In the genomic region with DNA sequence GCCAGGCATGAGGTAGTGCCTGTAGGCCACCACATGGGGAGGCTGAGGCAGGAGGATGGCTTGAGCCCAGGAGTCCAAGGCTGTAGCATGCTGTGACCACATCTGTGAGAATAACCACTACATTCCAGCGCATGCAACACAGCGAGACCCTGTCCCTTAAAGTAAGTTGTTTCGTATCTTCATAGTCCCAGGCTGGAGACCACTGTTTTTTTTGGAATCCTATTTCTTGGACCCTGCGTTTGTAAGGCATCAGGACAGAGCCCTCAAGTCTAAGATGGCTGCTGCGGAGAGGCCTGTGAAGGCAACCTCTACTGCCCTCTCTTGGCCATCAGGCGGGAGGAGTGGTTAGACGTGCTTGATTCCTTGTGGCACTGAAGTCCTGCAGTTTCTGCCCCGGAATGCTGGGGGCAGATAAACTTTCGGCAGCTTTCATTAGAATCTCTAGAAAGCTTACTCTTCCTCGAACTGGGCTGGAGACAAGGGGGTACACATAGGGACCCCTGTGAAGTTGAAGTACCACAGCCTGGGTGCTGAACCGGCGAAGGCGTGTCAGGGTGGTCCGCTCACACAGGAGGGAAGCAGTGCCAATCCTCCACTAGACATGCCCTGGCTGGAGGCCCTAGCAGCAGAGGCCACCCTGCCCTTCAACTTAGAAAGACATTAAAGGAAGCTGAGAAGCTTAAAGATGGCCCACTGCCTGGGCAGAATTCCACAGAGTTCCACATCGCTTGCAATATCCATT, we compare ENCODE assay signal across 8 cellular contexts. TPM values are rescaled to one million over a fixed set of nuclear protein-coding genes. Genes with fewer than 3 reads are reported as not detected.
A peak's percentile ranks its signal among the peaks of the same experiment; 100 is the strongest.
DNase-seq lines count a peak whose midpoint lies in the region; ATAC-seq and TF ChIP-seq lines count a peak whose summit lies in the region.

No MANE protein-coding gene starts in this region.

- H3K9me2 ChIP-seq in SU-DHL-6 (replicated peaks; ENCODE audit: insufficient read depth, low read length): no peaks in the 10 kb centered on the region

- H3K9me3 Mint-ChIP-seq in endodermal cell: no peaks in the 10 kb centered on the region

- no peaks in the 10 kb centered on the region for H3K27me3 ChIP-seq in SU-DHL-6 (ENCODE audit: low read length)
- H3K27me3 ChIP-seq in endodermal cell (ENCODE audit: control insufficient read depth, insufficient read depth, low read length, poor library complexity, severe bottlenecking): no peaks in the 10 kb centered on the region
- no peaks in the 10 kb centered on the region for H3K27me3 ChIP-seq in osteoblast (ENCODE audit: insufficient read depth, low read length)

- H3K4me1 Mint-ChIP-seq in endodermal cell: peaks cover 2% of the 10 kb centered on the region

- peak; percentile 39 for TF ChIP-seq CTCF in SU-DHL-6 (IDR thresholded peaks at IDR 0.05; ENCODE audit: insufficient read depth, low read length, poor library complexity, severe bottlenecking)
- TF ChIP-seq CTCF in endodermal cell (conservative IDR thresholded peaks at IDR 0.05): peak; percentile 88
- peak; percentile 73 for TF ChIP-seq CTCF in osteoblast (IDR thresholded peaks at IDR 0.05; ENCODE audit: extremely low read depth, low read depth, low read length)

- WGBS in endodermal cell (ENCODE audit: insufficient coverage in 1 of 2, insufficient read length in 1 of 2), 2 experiments: 67% methylated on average over 14 to 15 of the region's 15 CpGs

- no peaks in the 10 kb centered on the region for H3K79me2 ChIP-seq in SU-DHL-6 (ENCODE audit: insufficient read depth, low read length)
- H3K79me2 ChIP-seq in osteoblast (ENCODE audit: insufficient read depth, low read length): no peaks in the 10 kb centered on the region

- H3K27ac ChIP-seq in SU-DHL-6 (ENCODE audit: low read depth, low read length) (no peak overlapping the region), endodermal cell (ENCODE audit: low read depth, low read length) (no peak overlapping the region), osteoblast (ENCODE audit: low read depth, low read length) (no peak overlapping the region)

- peak; percentile 69 for DNase-seq in Daoy (ENCODE audit: low read depth)
- DNase-seq in HS-27A (ENCODE audit: low read depth): peak; percentile 29
- DNase-seq in endodermal cell: peak; percentile 89
- DNase-seq in osteoblast (ENCODE audit: insufficient read length, low spot score, missing footprints): peak; percentile 84
- DNase-seq in cerebellar nuclear complex (lab: John Stamatoyannopoulos, UW): no peak
- DNase-seq in globus pallidus (ENCODE audit: low spot score): no peak

- H2AFZ ChIP-seq in SU-DHL-6 (ENCODE audit: low read depth, low read length, severe bottlenecking) (peak overlapping the region; percentile 48), osteoblast (ENCODE audit: low read length) (peak overlapping the region; percentile 88)

- H3K9me3 ChIP-seq in SU-DHL-6 (ENCODE audit: insufficient read depth, low read length) (no peaks in the 10 kb centered on the region), endodermal cell (ENCODE audit: control insufficient read depth, low read length) (no peaks in the 10 kb centered on the region), osteoblast (ENCODE audit: low read depth, low read length) (no peaks in the 10 kb centered on the region)

- peaks cover 10% of the 10 kb centered on the region for H3K36me3 Mint-ChIP-seq in endodermal cell (ENCODE audit: low read depth)

- peaks cover 2% of the 10 kb centered on the region for H3K27me3 Mint-ChIP-seq in endodermal cell (ENCODE audit: insufficient read depth)

- no peak overlapping the region for H3K4me3 Mint-ChIP-seq in endodermal cell

- H3F3A ChIP-seq in SU-DHL-6 (ENCODE audit: insufficient read depth): no peaks in the 10 kb centered on the region

- H4K20me1 ChIP-seq in SU-DHL-6 (ENCODE audit: low read depth, low read length): no peaks in the 10 kb centered on the region
- no peaks in the 10 kb centered on the region for H4K20me1 ChIP-seq in osteoblast (ENCODE audit: insufficient read depth, low read length)

- H3K4me3 ChIP-seq in SU-DHL-6 (ENCODE audit: insufficient read depth, low read length, poor library complexity, severe bottlenecking) (no peak overlapping the region), endodermal cell (ENCODE audit: low read length) (no peak overlapping the region), osteoblast (ENCODE audit: insufficient read depth, low read length) (no peak overlapping the region)

- no peak for ATAC-seq in GM18870 (IDR thresholded peaks at IDR 0.05; ENCODE audit: unreplicated experiment)

- H3K9ac ChIP-seq in SU-DHL-6 (ENCODE audit: low read length): no peak overlapping the region
- H3K9ac ChIP-seq in endodermal cell (ENCODE audit: extremely low read depth, low read length, poor library complexity, severe bottlenecking): no peak overlapping the region

- H3K4me2 ChIP-seq in SU-DHL-6 (ENCODE audit: low read depth, low read length, poor library complexity, severe bottlenecking) (no peak overlapping the region), osteoblast (ENCODE audit: insufficient read depth, low read length) (no peak overlapping the region)

- H3K36me3 ChIP-seq in SU-DHL-6 (ENCODE audit: low read length) (no peaks in the 10 kb centered on the region), endodermal cell (ENCODE audit: control insufficient read depth, insufficient read depth, low read length) (no peaks in the 10 kb centered on the region), osteoblast (ENCODE audit: insufficient read depth, low read length) (no peaks in the 10 kb centered on the region)

- H3K27ac Mint-ChIP-seq in endodermal cell: peak overlapping the region; percentile 65

- H3K4me1 ChIP-seq in endodermal cell (ENCODE audit: control insufficient read depth, insufficient read depth, low read length): no peaks in the 10 kb centered on the region
- H3K4me1 ChIP-seq in osteoblast (ENCODE audit: insufficient read depth, low read length): no peaks in the 10 kb centered on the region

RNA-seq across cellular contexts. Expression of a gene that starts 36.6 kb away (rescaled TPM):
- total RNA-seq in Daoy (2014; rRNA removed; shearing (Covaris generic)): 5.8 and 5.9 TPM in 2 replicates
- total RNA-seq in endodermal cell (1 to 10 TPM; 7.8 to 8.2 TPM), osteoblast (7.2 and 8.0 TPM in 2 replicates)
- polyA plus RNA-seq in endodermal cell (2013, experiment 1 of 2): 10.1 TPM
- 8.5 TPM for polyA plus RNA-seq in endodermal cell (2013, experiment 2 of 2)

RNA-seq across cellular contexts. Expression of a gene that starts 41.6 kb away (rescaled TPM):
- not detected in 2 replicates for total RNA-seq in Daoy (2014; rRNA removed; shearing (Covaris generic))
- 1 to 10 TPM; 2.3 to 5.0 TPM for total RNA-seq in endodermal cell
- 14.1 TPM for polyA plus RNA-seq in endodermal cell (2013, experiment 1 of 2)
- 13.0 TPM for polyA plus RNA-seq in endodermal cell (2013, experiment 2 of 2)
- 0.29 and 0.72 TPM in 2 replicates for total RNA-seq in osteoblast

RNA-seq across cellular contexts. Expression of a gene that starts 44.1 kb away (rescaled TPM):
- 42.7 and 44.4 TPM in 2 replicates for total RNA-seq in Daoy (2014; rRNA removed; shearing (Covaris generic))
- total RNA-seq in endodermal cell: 100 to 1,000 TPM; 207 to 219 TPM
- polyA plus RNA-seq in endodermal cell (2013, experiment 1 of 2): 115 TPM
- polyA plus RNA-seq in endodermal cell (2013, experiment 2 of 2): 103 TPM
- 113 and 124 TPM in 2 replicates for total RNA-seq in osteoblast

Comparison
In these comparisons a context has a peak if more than half of its experiments do, and no peak if none do; other contexts are left out.
1. DNase-seq: peak in Daoy (single experiment), HS-27A (single experiment), endodermal cell (single experiment) and osteoblast (single experiment); none in cerebellar nuclear complex (0 of 2) and globus pallidus (single experiment).
2. Peak in every context shown above with its lines, with median percentiles within 50 percentile points of each other: CTCF ChIP-seq.